In genomic region chr11:102564110-102564509, GRCh38 we compare ENCODE assay signal across 8 cellular contexts. TPM values are rescaled to one million over a fixed set of nuclear protein-coding genes. Genes with fewer than 3 reads are reported as not detected.
DNase-seq lines count a peak whose midpoint lies in the region; ATAC-seq and TF ChIP-seq lines count a peak whose summit lies in the region.

No MANE protein-coding gene starts in this region.

- ATAC-seq in GM21528 (IDR thresholded peaks at IDR 0.05; ENCODE audit: low FRiP score, unreplicated experiment) = peak; percentile 61
- ATAC-seq in CD8-positive, alpha-beta T cell = no peak

- 18 to 43% methylated on average over 2 of the region's 2 CpGs for WGBS in esophagus squamous epithelium, 2 donors

- TF ChIP-seq CTCF in esophagus squamous epithelium (IDR thresholded peaks at IDR 0.05) = no peak
- TF ChIP-seq CTCF in CD8-positive, alpha-beta T cell (IDR thresholded peaks at IDR 0.05) = no peak

- H3K9me3 Mint-ChIP-seq in CD8-positive, alpha-beta T cell = peaks cover 12% of the 10 kb centered on the region

- TF ChIP-seq POLR2A in esophagus squamous epithelium (IDR thresholded peaks at IDR 0.05) = no peak

- peaks cover 3 to 40% (median 5%) of the 10 kb centered on the region in 3 donors for H3K4me1 ChIP-seq in esophagus squamous epithelium
- peaks cover 35% of the 10 kb centered on the region for H3K4me1 ChIP-seq in CD8-positive, alpha-beta T cell (ENCODE audit: insufficient read depth, low read length)

- no peak overlapping the region for H3K4me3 Mint-ChIP-seq in CD8-positive, alpha-beta T cell

- H3K4me1 Mint-ChIP-seq in CD8-positive, alpha-beta T cell (ENCODE audit: low read depth) = peaks cover 48% of the 10 kb centered on the region

- peak overlapping the region; percentile 17 to 62 (median 50) for H3K27ac ChIP-seq in esophagus squamous epithelium
- H3K27ac ChIP-seq in CD8-positive, alpha-beta T cell (ENCODE audit: low read depth, low read length) = no peak overlapping the region

- no peak overlapping the region for H3K27ac Mint-ChIP-seq in CD8-positive, alpha-beta T cell

- intact Hi-C loops in esophagus squamous epithelium (cut with DNase I) = no loop called here
- intact Hi-C loops in CD8-positive, alpha-beta T cell (cut with DNase I, micrococcal nuclease) = no loop called here

- H3K36me3 Mint-ChIP-seq in CD8-positive, alpha-beta T cell = peaks cover 2% of the 10 kb centered on the region

- H3K9me3 ChIP-seq in esophagus squamous epithelium = no peaks in the 10 kb centered on the region
- H3K9me3 ChIP-seq in CD8-positive, alpha-beta T cell (ENCODE audit: low read length) = no peaks in the 10 kb centered on the region

- no peaks in the 10 kb centered on the region for H3K36me3 ChIP-seq in esophagus squamous epithelium
- H3K36me3 ChIP-seq in CD8-positive, alpha-beta T cell (ENCODE audit: insufficient read depth, low read length) = no peaks in the 10 kb centered on the region

- in situ Hi-C loops in Caki2 (cut with HindIII; ENCODE audit: low pct_unique_long_range_greater_than_20kb, low sequenced_read_pairs) = no loop called here

- H3K27me3 Mint-ChIP-seq in CD8-positive, alpha-beta T cell (ENCODE audit: low read depth) = no peaks in the 10 kb centered on the region

- CTCF ChIA-PET in CD8-positive, alpha-beta T cell (lab: Charles Lee) = no interaction called here
- CTCF ChIA-PET in HEK293T (lab: Yijun Ruan, JAX) = no interaction called here

- DNase-seq in Caki2 (ENCODE audit: low read depth) (peak; percentile 52), HS-5 (ENCODE audit: low read depth) (peak; percentile 96), esophagus squamous epithelium (lab: John Stamatoyannopoulos, UW) (no peak), inferior parietal cortex (ENCODE audit: extremely low spot score) (no peak), DMS79 (lab: John Stamatoyannopoulos, UW) (no peak), HEK293T (ENCODE audit: extremely low spot score) (no peak)
- no peak for DNase-seq in CD8-positive, alpha-beta T cell

- no peak overlapping the region for H3K4me3 ChIP-seq in esophagus squamous epithelium
- H3K4me3 ChIP-seq in CD8-positive, alpha-beta T cell (ENCODE audit: low read depth, low read length) = no peak overlapping the region

- POLR2A ChIA-PET in CD8-positive, alpha-beta T cell (lab: Charles Lee) = no interaction called here
- POLR2A ChIA-PET in HEK293T (lab: Yijun Ruan, JAX) = no interaction called here

- no peaks in the 10 kb centered on the region for H3K27me3 ChIP-seq in esophagus squamous epithelium
- H3K27me3 ChIP-seq in CD8-positive, alpha-beta T cell (ENCODE audit: insufficient read depth, low read length) = no peaks in the 10 kb centered on the region

TF ChIP-seq in HEK293T, 16 proteins besides CTCF, POLR2A, EP300 and RAD21:
- TF ChIP-seq CTBP1 (IDR thresholded peaks at IDR 0.05; ENCODE audit: borderline replicate concordance) (no peak), FOXA1 (IDR thresholded peaks at IDR 0.05) (no peak)

RNA-seq across cellular contexts. Expression of gene MMP7, which starts 33.6 kb away (rescaled TPM):
- 1,017 and 1,188 TPM in 2 replicates for total RNA-seq in Caki2 (2014; rRNA removed; shearing (Covaris generic); ENCODE audit: low replicate concordance)
- total RNA-seq in esophagus squamous epithelium = 10 to 100 TPM in 1 of 4 donors, not detected in 3; 35.8 TPM
- not detected for total RNA-seq in CD8-positive, alpha-beta T cell

Comparison
In these comparisons a context has a peak if more than half of its experiments do, and no peak if none do; other contexts are left out.
1. DNase-seq: peak in Caki2 (single experiment) and HS-5 (single experiment); none in esophagus squamous epithelium (single experiment), inferior parietal cortex (single experiment), DMS79 (single experiment), CD8-positive, alpha-beta T cell (0 of 7) and HEK293T (single experiment).
2. RNA of gene MMP7, which starts 33.6 kb away (total RNA-seq): 1,017 to 1,188 TPM in Caki2; 35.8 TPM in esophagus squamous epithelium and not detected in CD8-positive, alpha-beta T cell; every median in the first group is over 10 times any median in the second.